In genomic region chr1:37631039-37631428, GRCh38 we compare ENCODE assay signal across 27 cellular contexts. TPM values are rescaled to one million over a fixed set of nuclear protein-coding genes. Genes with fewer than 3 reads are reported as not detected.
"Had no signal": no experiment of that assay in that cellular context is flagged by ENCODE, and none has a peak within 500 bp of the region (broad histone marks: within the 10 kb centered on the region; RNA-seq: fewer than 3 reads in every experiment).

No MANE protein-coding gene starts in this region.

- ATAC-seq: activated CD8-positive, alpha-beta memory T cell treated with anti-CD3 and anti-CD28 coated beads, Interleukin-2, amount 10 ng/mL, durations not matched to agents 7 days and 5 days; activated CD8-positive, alpha-beta T cell treated with anti-CD3 and anti-CD28 coated beads for 36 hours; activated naive CD8-positive, alpha-beta T cell treated with anti-CD3 and anti-CD28 coated beads, Interleukin-2, amount 50 U/mL, for 24 hours; body of pancreas; left lobe of liver; lower lobe of right lung; psoas muscle; stimulated activated naive CD8-positive, alpha-beta T cell treated with anti-CD3 and anti-CD28 coated beads, Interleukin-15, Interleukin-2, amounts not matched to agents 100 U/mL and 50 U/mL, for 24 hours; upper lobe of right lung had no signal

- DNase-seq: activated CD4-positive, alpha-beta T cell treated with anti-CD3 and anti-CD28 coated beads, Interleukin-2, amount 10 ng/mL, durations not matched to agents 7 days and 5 days; activated CD4-positive, CD25-positive, alpha-beta regulatory T cell treated with anti-CD3 and anti-CD28 coated beads, Interleukin-2, amount 50 U/mL, for 72 hours; activated CD8-positive, alpha-beta memory T cell treated with anti-CD3 and anti-CD28 coated beads, Interleukin-2, amount 10 ng/mL, durations not matched to agents 7 days and 5 days; activated CD8-positive, alpha-beta T cell treated with anti-CD3 and anti-CD28 coated beads for 36 hours; activated effector memory CD4-positive, alpha-beta T cell treated with anti-CD3 and anti-CD28 coated beads, Interleukin-2, amount 50 U/mL, for 16 hours; activated naive CD4-positive, alpha-beta T cell treated with anti-CD3 and anti-CD28 coated beads, Interleukin-2, amount 50 U/mL, for 16 hours; activated naive CD8-positive, alpha-beta T cell treated with anti-CD3 and anti-CD28 coated beads, Interleukin-2, amount 50 U/mL, for 24 hours; activated T-cell treated with anti-CD3 and anti-CD28 coated beads for 4 hours; body of pancreas; dermis blood vessel endothelial cell; effector CD8-positive, alpha-beta T cell; foreskin melanocyte; kidney; lower lobe of right lung; naive B cell; psoas muscle; stimulated activated CD4-positive, alpha-beta T cell treated with anti-CD3 and anti-CD28 coated beads, Interleukin-4, amount 100 ng/mL, for 24 hours; stimulated activated naive CD8-positive, alpha-beta T cell treated with anti-CD3 and anti-CD28 coated beads, Interleukin-15, Interleukin-2, amounts not matched to agents 100 U/mL and 50 U/mL, for 24 hours; thyroid gland; upper lobe of right lung had no signal

- H3K4me3 ChIP-seq: body of pancreas, cardiac muscle cell, lower lobe of right lung, psoas muscle, right atrium auricular region, thyroid gland, upper lobe of right lung had no signal

- H3K27ac ChIP-seq: body of pancreas, cardiac muscle cell, lower lobe of right lung, psoas muscle, right atrium auricular region, thyroid gland, upper lobe of right lung, VCaP had no signal

- H3K9me3 ChIP-seq: body of pancreas, lower lobe of right lung, psoas muscle, right atrium auricular region, thyroid gland, upper lobe of right lung had no signal

- H3K36me3 ChIP-seq: cardiac muscle cell, lower lobe of right lung, right atrium auricular region, thyroid gland, upper lobe of right lung had no signal

- H3K4me1 ChIP-seq: psoas muscle, upper lobe of right lung had no signal

RNA-seq across cellular contexts. Expression of gene RSPO1, which starts 3.7 kb away (rescaled TPM):
- total RNA-seq: activated CD4-positive, alpha-beta T cell treated with anti-CD3 and anti-CD28 coated beads, Interleukin-2, amount 10 ng/mL, durations not matched to agents 7 days and 5 days; activated CD8-positive, alpha-beta memory T cell treated with anti-CD3 and anti-CD28 coated beads, Interleukin-2, amount 10 ng/mL, durations not matched to agents 7 days and 5 days; activated CD8-positive, alpha-beta T cell treated with anti-CD3 and anti-CD28 coated beads for 36 hours; chondrocyte; dermis blood vessel endothelial cell; left lobe of liver; osteocyte; psoas muscle; T-helper 2 cell treated with Interferon-gamma antibody and Interleukin-4, amounts not matched to agents 100 ng/mL and 5 ng/mL, for 36 hours had no signal
